Comparison of ENCODE assay signal across 15 cellular contexts in the genomic region with DNA sequence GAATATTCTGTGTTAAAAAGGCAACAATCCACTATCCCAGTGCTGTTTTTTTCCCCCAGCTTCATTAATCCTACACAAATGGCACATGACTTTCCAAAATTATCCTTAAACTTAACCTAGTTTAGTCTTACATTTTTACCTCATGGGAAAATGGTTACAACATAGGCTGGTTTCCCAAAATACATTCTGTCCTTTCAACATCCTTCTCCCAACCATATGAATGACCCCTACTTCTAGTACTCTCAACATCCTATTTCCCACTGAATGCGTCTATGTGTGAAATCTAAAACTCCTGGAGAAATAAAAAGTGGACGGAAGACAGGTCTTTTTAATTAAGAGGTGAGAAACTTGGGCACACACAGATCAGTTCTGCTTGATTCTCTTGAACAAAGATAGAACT. TPM values are rescaled to one million over a fixed set of nuclear protein-coding genes. Genes with fewer than 3 reads are reported as not detected.
A peak's percentile ranks its signal among the peaks of the same experiment; 100 is the strongest.
DNase-seq lines count a peak whose midpoint lies in the region; ATAC-seq and TF ChIP-seq lines count a peak whose summit lies in the region.
"Had no signal": no experiment of that assay in that cellular context is flagged by ENCODE, and none has a peak within 500 bp of the region (broad histone marks: within the 10 kb centered on the region; RNA-seq: fewer than 3 reads in every experiment).

No MANE protein-coding gene starts in this region.

- H3K9me3 ChIP-seq in endodermal cell (ENCODE audit: control insufficient read depth, low read length): no peaks in the 10 kb centered on the region
- no peaks in the 10 kb centered on the region for H3K9me3 ChIP-seq in CD4-positive, alpha-beta T cell (ENCODE audit: control insufficient read depth, low read length)
- H3K9me3 ChIP-seq: Caco-2 had no signal

- TF ChIP-seq CTCF in endodermal cell (conservative IDR thresholded peaks at IDR 0.05) (no peak), progenitor cell of endocrine pancreas (IDR thresholded peaks at IDR 0.05; ENCODE audit: unreplicated experiment) (no peak)
- TF ChIP-seq CTCF in CD4-positive, alpha-beta T cell (IDR thresholded peaks at IDR 0.05): no peak

- POLR2A ChIA-PET in activated CD8-positive, alpha-beta T cell treated with anti-CD3 and anti-CD28 coated beads, Interleukin-2, amount 10 ng/mL, durations not matched to agents 7 days and 5 days (lab: Charles Lee): no interaction called here
- POLR2A ChIA-PET in CD4-positive, alpha-beta T cell (lab: Charles Lee): no interaction called here

- H3K27me3 ChIP-seq in endodermal cell (ENCODE audit: control insufficient read depth, insufficient read depth, low read length, poor library complexity, severe bottlenecking): no peaks in the 10 kb centered on the region
- no peaks in the 10 kb centered on the region for H3K27me3 ChIP-seq in CD4-positive, alpha-beta T cell (ENCODE audit: control insufficient read depth, insufficient read depth, low read length)

- H3K27ac Mint-ChIP-seq in activated naive CD4-positive, alpha-beta T cell treated with anti-CD3 and anti-CD28 coated beads, Interleukin-2, amount 50 U/mL, for 24 hours: peak overlapping the region; percentile 76
- H3K27ac Mint-ChIP-seq in endodermal cell (peak overlapping the region; percentile 15), progenitor cell of endocrine pancreas (peak overlapping the region; percentile 27)
- H3K27ac Mint-ChIP-seq in activated CD8-positive, alpha-beta T cell treated with anti-CD3 and anti-CD28 coated beads, Interleukin-2, amount 10 ng/mL, durations not matched to agents 7 days and 5 days: no peak overlapping the region
- H3K27ac Mint-ChIP-seq in CD4-positive, alpha-beta T cell: no peak overlapping the region
- H3K27ac Mint-ChIP-seq: CD8-positive, alpha-beta T cell; H9 had no signal

- intact Hi-C loops in CD4-positive, alpha-beta T cell (cut with DNase I, micrococcal nuclease): no loop called here

- peaks cover 4% of the 10 kb centered on the region for H3K36me3 ChIP-seq in endodermal cell (ENCODE audit: control insufficient read depth, insufficient read depth, low read length)

- WGBS in endodermal cell (ENCODE audit: insufficient coverage in 1 of 2, insufficient read length in 1 of 2), 2 experiments: 89 to 100% methylated on average over 2 of the region's 2 CpGs

- H3K9me3 Mint-ChIP-seq in activated naive CD4-positive, alpha-beta T cell treated with anti-CD3 and anti-CD28 coated beads, Interleukin-2, amount 50 U/mL, for 24 hours: no peaks in the 10 kb centered on the region
- no peaks in the 10 kb centered on the region for H3K9me3 Mint-ChIP-seq in endodermal cell
- H3K9me3 Mint-ChIP-seq in progenitor cell of endocrine pancreas (ENCODE audit: low read depth): no peaks in the 10 kb centered on the region
- no peaks in the 10 kb centered on the region for H3K9me3 Mint-ChIP-seq in activated CD8-positive, alpha-beta T cell treated with anti-CD3 and anti-CD28 coated beads, Interleukin-2, amount 10 ng/mL, durations not matched to agents 7 days and 5 days (ENCODE audit: insufficient read depth)
- no peaks in the 10 kb centered on the region for H3K9me3 Mint-ChIP-seq in CD4-positive, alpha-beta T cell
- H3K9me3 Mint-ChIP-seq: CD8-positive, alpha-beta T cell; H9 had no signal

- DNase-seq in activated naive CD4-positive, alpha-beta T cell treated with anti-CD3 and anti-CD28 coated beads, Interleukin-2, amount 50 U/mL, for 16 hours: no peak
- DNase-seq in endodermal cell: no peak
- DNase-seq in progenitor cell of endocrine pancreas (ENCODE audit: low spot score, unreplicated experiment): no peak
- no peak for DNase-seq in activated CD8-positive, alpha-beta T cell treated with anti-CD3 and anti-CD28 coated beads, Interleukin-2, amount 10 ng/mL, durations not matched to agents 7 days and 5 days
- DNase-seq in CD4-positive, alpha-beta T cell: no peak
- DNase-seq in MV-4-11 (lab: John Stamatoyannopoulos, UW): no peak
- DNase-seq: 8988T; C1 segment of cervical spinal cord; Caco-2; CD8-positive, alpha-beta T cell; DND-41; GDM1; GOT3; H9 had no signal

- no peaks in the 10 kb centered on the region for H3K4me1 ChIP-seq in endodermal cell (ENCODE audit: control insufficient read depth, insufficient read depth, low read length)
- H3K4me1 ChIP-seq: Caco-2 had no signal

- H3K36me3 Mint-ChIP-seq in activated naive CD4-positive, alpha-beta T cell treated with anti-CD3 and anti-CD28 coated beads, Interleukin-2, amount 50 U/mL, for 24 hours: peaks cover 8% of the 10 kb centered on the region
- no peaks in the 10 kb centered on the region for H3K36me3 Mint-ChIP-seq in endodermal cell (ENCODE audit: low read depth)
- H3K36me3 Mint-ChIP-seq in progenitor cell of endocrine pancreas (ENCODE audit: insufficient read depth): peaks cover 4% of the 10 kb centered on the region
- peaks cover 7% of the 10 kb centered on the region for H3K36me3 Mint-ChIP-seq in activated CD8-positive, alpha-beta T cell treated with anti-CD3 and anti-CD28 coated beads, Interleukin-2, amount 10 ng/mL, durations not matched to agents 7 days and 5 days (ENCODE audit: low read depth)
- H3K36me3 Mint-ChIP-seq in CD4-positive, alpha-beta T cell (ENCODE audit: low read depth): peaks cover 69% of the 10 kb centered on the region

- H3K9ac ChIP-seq in endodermal cell (ENCODE audit: extremely low read depth, low read length, poor library complexity, severe bottlenecking): no peak overlapping the region

- peaks cover 29% of the 10 kb centered on the region for H3K4me1 Mint-ChIP-seq in activated naive CD4-positive, alpha-beta T cell treated with anti-CD3 and anti-CD28 coated beads, Interleukin-2, amount 50 U/mL, for 24 hours
- H3K4me1 Mint-ChIP-seq in endodermal cell: no peaks in the 10 kb centered on the region
- H3K4me1 Mint-ChIP-seq in progenitor cell of endocrine pancreas (ENCODE audit: low read depth): no peaks in the 10 kb centered on the region
- H3K4me1 Mint-ChIP-seq in activated CD8-positive, alpha-beta T cell treated with anti-CD3 and anti-CD28 coated beads, Interleukin-2, amount 10 ng/mL, durations not matched to agents 7 days and 5 days (ENCODE audit: low read depth): peaks cover 17% of the 10 kb centered on the region
- H3K4me1 Mint-ChIP-seq in CD4-positive, alpha-beta T cell (ENCODE audit: low read depth): peaks cover 22% of the 10 kb centered on the region
- H3K4me1 Mint-ChIP-seq: H9 had no signal

- ATAC-seq in activated CD8-positive, alpha-beta T cell treated with anti-CD3 and anti-CD28 coated beads, Interleukin-2, amount 10 ng/mL, durations not matched to agents 7 days and 5 days: no peak
- no peak for ATAC-seq in CD4-positive, alpha-beta T cell (ENCODE audit: poor library complexity)
- ATAC-seq: CD8-positive, alpha-beta T cell had no signal

- H3K4me3 ChIP-seq in endodermal cell (ENCODE audit: low read length): no peak overlapping the region

- no peak overlapping the region for H3K27ac ChIP-seq in endodermal cell (ENCODE audit: low read depth, low read length)
- no peak overlapping the region for H3K27ac ChIP-seq in CD4-positive, alpha-beta T cell (ENCODE audit: low read depth, low read length)

- no peaks in the 10 kb centered on the region for H3K27me3 Mint-ChIP-seq in activated naive CD4-positive, alpha-beta T cell treated with anti-CD3 and anti-CD28 coated beads, Interleukin-2, amount 50 U/mL, for 24 hours
- H3K27me3 Mint-ChIP-seq in endodermal cell (ENCODE audit: insufficient read depth) (no peaks in the 10 kb centered on the region), progenitor cell of endocrine pancreas (no peaks in the 10 kb centered on the region)
- no peaks in the 10 kb centered on the region for H3K27me3 Mint-ChIP-seq in activated CD8-positive, alpha-beta T cell treated with anti-CD3 and anti-CD28 coated beads, Interleukin-2, amount 10 ng/mL, durations not matched to agents 7 days and 5 days (ENCODE audit: low read depth)
- H3K27me3 Mint-ChIP-seq in CD4-positive, alpha-beta T cell: no peaks in the 10 kb centered on the region

- no peak overlapping the region for H3K4me3 Mint-ChIP-seq in activated naive CD4-positive, alpha-beta T cell treated with anti-CD3 and anti-CD28 coated beads, Interleukin-2, amount 50 U/mL, for 24 hours
- H3K4me3 Mint-ChIP-seq in endodermal cell: no peak overlapping the region
- H3K4me3 Mint-ChIP-seq in progenitor cell of endocrine pancreas (ENCODE audit: low read depth): no peak overlapping the region
- no peak overlapping the region for H3K4me3 Mint-ChIP-seq in activated CD8-positive, alpha-beta T cell treated with anti-CD3 and anti-CD28 coated beads, Interleukin-2, amount 10 ng/mL, durations not matched to agents 7 days and 5 days
- no peak overlapping the region for H3K4me3 Mint-ChIP-seq in CD4-positive, alpha-beta T cell
- H3K4me3 Mint-ChIP-seq: CD8-positive, alpha-beta T cell; H9 had no signal

- CTCF ChIA-PET in activated CD8-positive, alpha-beta T cell treated with anti-CD3 and anti-CD28 coated beads, Interleukin-2, amount 10 ng/mL, durations not matched to agents 7 days and 5 days (lab: Charles Lee): no interaction called here
- CTCF ChIA-PET in CD4-positive, alpha-beta T cell (lab: Charles Lee): no interaction called here

RNA-seq across cellular contexts. Expression of gene ATOSA, which starts 33.3 kb away (rescaled TPM):
- total RNA-seq in endodermal cell (10 to 100 TPM; 18.6 to 27.8 TPM), progenitor cell of endocrine pancreas (56.9 and 61.8 TPM in 2 replicates)
- polyA plus RNA-seq in endodermal cell (2013, experiment 1 of 2): 18.2 TPM
- polyA plus RNA-seq in endodermal cell (2013, experiment 2 of 2): 17.5 TPM
- 10 to 100 TPM; 29.2 to 30.5 TPM for total RNA-seq in activated CD8-positive, alpha-beta T cell treated with anti-CD3 and anti-CD28 coated beads, Interleukin-2, amount 10 ng/mL, durations not matched to agents 7 days and 5 days
- total RNA-seq in CD4-positive, alpha-beta T cell: 100 to 1,000 TPM; 137 TPM

Comparison
In these comparisons a context has a peak if more than half of its experiments do, and no peak if none do; other contexts are left out.
1. H3K27ac Mint-ChIP-seq: peak in activated naive CD4-positive, alpha-beta T cell treated with anti-CD3 and anti-CD28 coated beads, Interleukin-2, amount 50 U/mL, for 24 hours (single experiment), endodermal cell (single experiment) and progenitor cell of endocrine pancreas (single experiment); none in activated CD8-positive, alpha-beta T cell treated with anti-CD3 and anti-CD28 coated beads, Interleukin-2, amount 10 ng/mL, durations not matched to agents 7 days and 5 days (single experiment) and CD4-positive, alpha-beta T cell (single experiment).